8 cellular contexts compared by ENCODE assay signal in genomic region chr14:61178226-61179060, GRCh38.
DNase-seq lines count a peak whose midpoint lies in the region; FAIRE-seq and TF ChIP-seq lines count a peak whose summit lies in the region.

No MANE protein-coding gene starts in this region.

- H3K4me2 ChIP-seq in MM.1S (ENCODE audit: low read depth, low read length), result peak overlapping the region; percentile 24; the same call in 1 of the 2 replicates

- no peaks in the 10 kb centered on the region for H3K79me2 ChIP-seq in MM.1S (ENCODE audit: low read length)

- H3K27me3 ChIP-seq in MM.1S (replicated peaks; ENCODE audit: insufficient read depth, low read length) (no peaks in the 10 kb centered on the region), brain microvascular endothelial cell (replicated peaks) (no peaks in the 10 kb centered on the region)

- DNase-seq in AG09309 (ENCODE audit: low read depth) (peak; percentile 92), MM.1S (peak; percentile 35), brain microvascular endothelial cell (peak; percentile 97), osteocyte (ENCODE audit: extremely low spot score, unreplicated experiment) (no peak), UCSD-AML1 (lab: John Stamatoyannopoulos, UW; ENCODE audit: unreplicated experiment) (no peak), frontal cortex (ENCODE audit: low spot score in 2 of 2) (no peak), NCI-H2107 treated with DMSO at 0.1 percent for 48 hours (lab: John Stamatoyannopoulos, UW; ENCODE audit: unreplicated experiment) (no peak), NCI-H1694 (lab: John Stamatoyannopoulos, UW) (no peak)

- H3K36me3 ChIP-seq in MM.1S (replicated peaks; ENCODE audit: insufficient read depth, low read length) (no peaks in the 10 kb centered on the region), brain microvascular endothelial cell (replicated peaks) (no peaks in the 10 kb centered on the region)

- H3K4me1 Mint-ChIP-seq in osteocyte (ENCODE audit: unreplicated experiment), result peaks cover 85% of the 10 kb centered on the region

- peak overlapping the region; percentile 23 for H3K4me3 Mint-ChIP-seq in osteocyte (ENCODE audit: unreplicated experiment)

- no peaks in the 10 kb centered on the region for H3K36me3 Mint-ChIP-seq in osteocyte (ENCODE audit: unreplicated experiment)

- in situ Hi-C loops in brain microvascular endothelial cell (cut with HindIII; ENCODE audit: low pct_ligation_motif_present, low sequenced_read_pairs), result no loop called here

- TF ChIP-seq CTCF in AG09309 (IDR thresholded peaks at IDR 0.05; ENCODE audit: control insufficient read depth, insufficient read depth, low read depth, low read length, missing control alignments), result no peak
- TF ChIP-seq CTCF in MM.1S (IDR thresholded peaks at IDR 0.05; ENCODE audit: low read length), result no peak
- no peak for TF ChIP-seq CTCF in brain microvascular endothelial cell (IDR thresholded peaks at IDR 0.05; ENCODE audit: low read depth, low read length, missing control alignments)
- no peak for TF ChIP-seq CTCF in osteocyte (IDR thresholded peaks at IDR 0.05)

- no peaks in the 10 kb centered on the region for H3K27me3 Mint-ChIP-seq in osteocyte (ENCODE audit: unreplicated experiment)

- H3K9me3 Mint-ChIP-seq in osteocyte (ENCODE audit: unreplicated experiment), result no peaks in the 10 kb centered on the region

- no peaks in the 10 kb centered on the region for H3K9me2 ChIP-seq in MM.1S (replicated peaks; ENCODE audit: insufficient read depth, low read length)

- no peaks in the 10 kb centered on the region for H4K20me1 ChIP-seq in MM.1S (ENCODE audit: insufficient read depth, low read length)

- H3F3A ChIP-seq in MM.1S (ENCODE audit: insufficient read depth, low read length), result no peaks in the 10 kb centered on the region

- FAIRE-seq in frontal cortex (lab: Jason Lieb, UNC), result no peak

- no peak overlapping the region for H3K9ac ChIP-seq in MM.1S (ENCODE audit: low read length)

- H3K27ac Mint-ChIP-seq in osteocyte (ENCODE audit: unreplicated experiment), result peak overlapping the region; percentile 97

- no peak overlapping the region; the same call in 1 of the 2 replicates for H3K27ac ChIP-seq in MM.1S (ENCODE audit: low read length)
- H3K27ac ChIP-seq in brain microvascular endothelial cell, result peak overlapping the region; percentile 98

- no peaks in the 10 kb centered on the region for H3K9me3 ChIP-seq in MM.1S (replicated peaks; ENCODE audit: insufficient read depth, low read length)

- no peak overlapping the region for H3K4me3 ChIP-seq in AG09309 (ENCODE audit: control insufficient read depth, low read depth, low read length)
- H3K4me3 ChIP-seq in MM.1S (ENCODE audit: low read length), result no peak overlapping the region
- H3K4me3 ChIP-seq in brain microvascular endothelial cell (ENCODE audit: low read depth, low read length), result peak overlapping the region; percentile 15

- no peaks in the 10 kb centered on the region for H3K4me1 ChIP-seq in MM.1S (ENCODE audit: low read length)

- H2AFZ ChIP-seq in MM.1S (ENCODE audit: low read length), result peak overlapping the region; percentile 27; the same call in 1 of the 2 replicates

Comparison
In these comparisons a context has a peak if more than half of its experiments do, and no peak if none do; other contexts are left out.
1. DNase-seq: peak in AG09309 (single experiment), MM.1S (single experiment) and brain microvascular endothelial cell (single experiment); none in osteocyte (single experiment), UCSD-AML1 (single experiment), frontal cortex (0 of 2), NCI-H2107 treated with DMSO at 0.1 percent for 48 hours (single experiment) and NCI-H1694 (single experiment).